In the genomic region with DNA sequence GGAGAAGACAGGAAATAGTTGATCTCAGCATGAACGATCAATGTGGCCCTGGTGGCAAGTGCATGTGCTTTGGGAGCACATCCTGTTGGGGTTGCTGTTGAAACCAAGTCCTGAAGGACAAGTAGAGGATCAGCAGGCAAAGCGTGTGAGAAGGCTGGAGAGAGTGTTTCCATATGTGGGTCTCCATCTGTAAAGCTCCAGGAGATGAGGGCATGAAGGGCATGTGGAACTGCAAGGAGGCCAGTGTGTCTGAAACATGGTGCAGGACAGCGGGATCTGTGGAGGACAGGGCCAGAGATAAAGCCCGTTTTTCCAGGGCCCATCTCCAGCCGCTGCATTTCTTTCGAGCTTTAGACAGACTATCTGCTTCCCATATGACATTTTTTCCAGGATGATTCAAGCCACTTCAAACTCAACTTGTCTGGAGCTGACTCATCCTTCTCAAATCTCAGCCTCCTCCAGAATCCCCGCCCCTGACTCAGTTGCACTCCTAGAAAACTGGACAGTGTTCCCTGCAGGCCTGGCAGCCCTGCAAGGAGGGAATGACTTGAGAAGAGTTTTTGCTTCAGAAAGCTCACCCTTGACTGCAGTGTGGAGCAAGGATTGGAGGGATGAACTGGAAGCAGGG, we compare ENCODE assay signal across 12 cellular contexts.
A peak's percentile ranks its signal among the peaks of the same experiment; 100 is the strongest.
DNase-seq lines count a peak whose midpoint lies in the region; ATAC-seq and TF ChIP-seq lines count a peak whose summit lies in the region.
"Had no signal": no experiment of that assay in that cellular context is flagged by ENCODE, and none has a peak within 500 bp of the region (broad histone marks: within the 10 kb centered on the region; RNA-seq: fewer than 3 reads in every experiment).

No MANE protein-coding gene starts in this region.

- H2AK9ac ChIP-seq in IMR-90 (replicated peaks; ENCODE audit: low read depth, low read length, poor library complexity) = peak overlapping the region; percentile 82

- no peaks in the 10 kb centered on the region for H3K27me3 Mint-ChIP-seq in mesothelial cell of epicardium (ENCODE audit: low read depth)

- H3K4me3 ChIP-seq in BLaER1 (no peak overlapping the region), IMR-90 (ENCODE audit: insufficient read depth, low read depth, low read length) (no peak overlapping the region), brain microvascular endothelial cell (ENCODE audit: low read depth, low read length) (no peak overlapping the region)

- H4K20me1 ChIP-seq in BLaER1 (no peaks in the 10 kb centered on the region), IMR-90 (ENCODE audit: insufficient read depth, low read length) (no peaks in the 10 kb centered on the region)

- H3K4ac ChIP-seq in IMR-90 (ENCODE audit: low read depth, low read length) = peak overlapping the region; percentile 82

- ATAC-seq in IMR-90 (ENCODE audit: low read depth) = peak; percentile 57
- no peak for ATAC-seq in left ventricle myocardium superior

- peak overlapping the region; percentile 90 for H2BK5ac ChIP-seq in IMR-90 (ENCODE audit: low read depth, low read length, poor library complexity, severe bottlenecking)

- H3K36me3 Mint-ChIP-seq in mesothelial cell of epicardium = no peaks in the 10 kb centered on the region

- H3K23ac ChIP-seq in IMR-90 (ENCODE audit: low read depth, low read length) = peak overlapping the region; percentile 46

- H4K91ac ChIP-seq in IMR-90 (ENCODE audit: insufficient read depth, low read depth, low read length) = peak overlapping the region; percentile 87

- H3K79me1 ChIP-seq in IMR-90 (ENCODE audit: low read depth in 1 of 2, low read length in 2 of 2) = no peaks in the 10 kb centered on the region

- no peaks in the 10 kb centered on the region for H3K36me3 ChIP-seq in BLaER1
- H3K36me3 ChIP-seq in IMR-90 (ENCODE audit: control insufficient read depth, insufficient read depth, low read length) = no peaks in the 10 kb centered on the region
- H3K36me3 ChIP-seq in brain microvascular endothelial cell (replicated peaks) = no peaks in the 10 kb centered on the region

- H3K18ac ChIP-seq in IMR-90 (ENCODE audit: low read depth, low read length) = peak overlapping the region; percentile 88

- H2BK15ac ChIP-seq in IMR-90 (ENCODE audit: low read depth, low read length) = peak overlapping the region; percentile 73; the same call in 2 of the 3 replicates

- no peak overlapping the region for H3K4me3 Mint-ChIP-seq in mesothelial cell of epicardium
- H3K4me3 Mint-ChIP-seq: activated B cell treated with CpG ODN at 0.5 μM for 24 hours had no signal

- H3K9me3 Mint-ChIP-seq in mesothelial cell of epicardium = no peaks in the 10 kb centered on the region
- H3K9me3 Mint-ChIP-seq: activated B cell treated with CpG ODN at 0.5 μM for 24 hours had no signal

- H3K27ac Mint-ChIP-seq in mesothelial cell of epicardium = peak overlapping the region; percentile 30
- H3K27ac Mint-ChIP-seq: activated B cell treated with CpG ODN at 0.5 μM for 24 hours had no signal

- intact Hi-C loops in IMR-90 (cut with micrococcal nuclease) (loop anchor here (5.0 kb wide), 1 partner anchor 237 kb away; no protein-coding TSS in a partner anchor), left ventricle myocardium superior (cut with micrococcal nuclease) (no loop called here)

- H3K27ac ChIP-seq in BLaER1 (no peak overlapping the region), IMR-90 (ENCODE audit: insufficient read depth, low read length) (peak overlapping the region; percentile 89), brain microvascular endothelial cell (peak overlapping the region; percentile 5)
- H3K27ac ChIP-seq: C4-2B had no signal

- H2BK20ac ChIP-seq in IMR-90 (ENCODE audit: low read depth, low read length) = peak overlapping the region; percentile 85

- DNase-seq in IMR-90 (peak; percentile 78), brain microvascular endothelial cell (peak; percentile 63), mesothelial cell of epicardium (ENCODE audit: low spot score in 2 of 2, unreplicated experiment in 2 of 2) (no peak), NCI-H1694 (lab: John Stamatoyannopoulos, UW) (no peak), left ventricle myocardium superior (no peak), HUDEP-2 (lab: John Stamatoyannopoulos, UW; ENCODE audit: unreplicated experiment in 76 of 76) (no peak), NCI-H1092 (lab: John Stamatoyannopoulos, UW) (no peak)
- DNase-seq: activated B cell treated with CpG ODN at 0.5 μM for 24 hours, KG1, NCI-H345 had no signal

- no peak for TF ChIP-seq CTCF in IMR-90 (conservative IDR thresholded peaks at IDR 0.05; ENCODE audit: low read depth, low read length)
- TF ChIP-seq CTCF in brain microvascular endothelial cell (IDR thresholded peaks at IDR 0.05; ENCODE audit: low read depth, low read length, missing control alignments) = no peak
- TF ChIP-seq CTCF in mesothelial cell of epicardium (IDR thresholded peaks at IDR 0.05; ENCODE audit: unreplicated experiment) = no peak

- H4K8ac ChIP-seq in IMR-90 (ENCODE audit: low read depth in 2 of 2, low read length in 2 of 2) = peak overlapping the region; percentile 58 to 79; a peak in 3 of 4 replicates

- peak overlapping the region; percentile 71 for H2AFZ ChIP-seq in IMR-90 (replicated peaks; ENCODE audit: low read length, poor library complexity)

- dilution Hi-C loops in IMR-90 (cut with HindIII; ENCODE audit: low sequenced_read_pairs, unreplicated experiment) = no loop called here

- H3K27me3 ChIP-seq in BLaER1 (no peaks in the 10 kb centered on the region), IMR-90 (ENCODE audit: control insufficient read depth, insufficient read depth, low read length) (no peaks in the 10 kb centered on the region), brain microvascular endothelial cell (replicated peaks) (no peaks in the 10 kb centered on the region)

- peaks cover 35% of the 10 kb centered on the region for H3K4me1 Mint-ChIP-seq in mesothelial cell of epicardium
- H3K4me1 Mint-ChIP-seq: activated B cell treated with CpG ODN at 0.5 μM for 24 hours had no signal

- no TSS peak for BruUV-seq in IMR-90 (replicated peaks; lab: Mats Ljungman, UMichigan)

- CTCF ChIA-PET in IMR-90 (lab: Yijun Ruan, JAX) = interaction anchor here (1.1 kb wide), 1 partner anchor 14 kb away, joined by 3 read pairs; no protein-coding TSS in a partner anchor

- peaks cover 3% of the 10 kb centered on the region; the same call in 1 of the 2 replicates for H3K9me3 ChIP-seq in BLaER1
- H3K9me3 ChIP-seq in IMR-90 (ENCODE audit: control insufficient read depth, insufficient read depth, low read length) = no peaks in the 10 kb centered on the region

- TF ChIP-seq POLR2A in IMR-90 (IDR thresholded peaks at IDR 0.05; ENCODE audit: low read depth, low read length) = no peak

- WGBS in IMR-90 (ENCODE audit: extremely low coverage in 2 of 2, insufficient read length in 1 of 2), 2 experiments = 63% methylated on average over 5 of the region's 7 CpGs; no CpG with 5 or more reads in 1 of the 2 experiments

- H4K5ac ChIP-seq in IMR-90 (ENCODE audit: low read depth, low read length) = peak overlapping the region; percentile 63

- H3K14ac ChIP-seq in IMR-90 (replicated peaks; ENCODE audit: low read depth, low read length) = peak overlapping the region; percentile 71

- in situ Hi-C loops in IMR-90 (cut with MboI; ENCODE audit: low sequenced_read_pairs) (no loop called here), brain microvascular endothelial cell (cut with HindIII; ENCODE audit: low pct_ligation_motif_present, low sequenced_read_pairs) (no loop called here)

- H2AK5ac ChIP-seq in IMR-90 (ENCODE audit: low read depth, low read length) = peak overlapping the region; percentile 87

- H3K9me1 ChIP-seq in IMR-90 (ENCODE audit: insufficient read depth, low read length) = peaks cover 29% of the 10 kb centered on the region

- POLR2A ChIA-PET in IMR-90 (lab: Charles Lee; ENCODE audit: unreplicated experiment) = interaction anchor here (0.6 kb wide), 1 partner anchor 90 kb away, joined by 6 read pairs; no protein-coding TSS in a partner anchor

- H3K4me1 ChIP-seq in BLaER1 = peaks cover 11% of the 10 kb centered on the region
- peaks cover 32% of the 10 kb centered on the region for H3K4me1 ChIP-seq in IMR-90 (ENCODE audit: control insufficient read depth, insufficient read depth, low read length)

- H3K4me2 ChIP-seq in BLaER1 (peak overlapping the region; percentile 34; the same call in 1 of the 2 replicates), IMR-90 (ENCODE audit: low read depth, low read length) (peak overlapping the region; percentile 9)

- no peak for TF ChIP-seq RAD21 in IMR-90 (IDR thresholded peaks at IDR 0.05; ENCODE audit: low read length)

- no peak overlapping the region for H3K9ac ChIP-seq in BLaER1
- H3K9ac ChIP-seq in IMR-90 (ENCODE audit: low read depth, low read length) = peak overlapping the region; percentile 27

- peak overlapping the region; percentile 70; the same call in 1 of the 2 replicates for H3K56ac ChIP-seq in IMR-90 (ENCODE audit: extremely low read depth, insufficient read depth, low read length)

- peak overlapping the region; percentile 92 for H2BK120ac ChIP-seq in IMR-90 (ENCODE audit: low read depth, low read length)

TF ChIP-seq in IMR-90, 13 proteins besides CTCF, POLR2A, EP300 and RAD21 (continues in another document):
- no peak for TF ChIP-seq RFX5 (IDR thresholded peaks at IDR 0.05; ENCODE audit: low read depth, low read length)
- TF ChIP-seq, protein P1, sequence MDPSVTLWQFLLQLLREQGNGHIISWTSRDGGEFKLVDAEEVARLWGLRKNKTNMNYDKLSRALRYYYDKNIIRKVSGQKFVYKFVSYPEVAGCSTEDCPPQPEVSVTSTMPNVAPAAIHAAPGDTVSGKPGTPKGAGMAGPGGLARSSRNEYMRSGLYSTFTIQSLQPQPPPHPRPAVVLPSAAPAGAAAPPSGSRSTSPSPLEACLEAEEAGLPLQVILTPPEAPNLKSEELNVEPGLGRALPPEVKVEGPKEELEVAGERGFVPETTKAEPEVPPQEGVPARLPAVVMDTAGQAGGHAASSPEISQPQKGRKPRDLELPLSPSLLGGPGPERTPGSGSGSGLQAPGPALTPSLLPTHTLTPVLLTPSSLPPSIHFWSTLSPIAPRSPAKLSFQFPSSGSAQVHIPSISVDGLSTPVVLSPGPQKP (IDR thresholded peaks at IDR 0.05; ENCODE audit: borderline replicate concordance, low read depth, low read length) = no peak
- TF ChIP-seq USF2 (IDR thresholded peaks at IDR 0.05; ENCODE audit: low read depth, low read length) = no peak
- TF ChIP-seq FOS (IDR thresholded peaks at IDR 0.05; ENCODE audit: low read depth, low read length) = peak; percentile 60; the same call in 1 of the 2 replicates
- no peak for TF ChIP-seq MAFK (IDR thresholded peaks at IDR 0.05; ENCODE audit: low read depth, low read length)
- no peak for TF ChIP-seq CEBPB (IDR thresholded peaks at IDR 0.05; ENCODE audit: low read depth, low read length)
- TF ChIP-seq MAZ (IDR thresholded peaks at IDR 0.05; ENCODE audit: borderline replicate concordance, low read depth, low read length) = 0 out of 2 replicates have a peak, but pooled peaks have one; percentile 7

Comparison
In these comparisons a context has a peak if more than half of its experiments do, and no peak if none do; other contexts are left out.
1. DNase-seq: peak in IMR-90 (single experiment) and brain microvascular endothelial cell (single experiment); none in mesothelial cell of epicardium (0 of 2), NCI-H1694 (single experiment), left ventricle myocardium superior (single experiment), HUDEP-2 (0 of 76) and NCI-H1092 (single experiment).